17 cellular contexts compared by ENCODE assay signal in the genomic region with DNA sequence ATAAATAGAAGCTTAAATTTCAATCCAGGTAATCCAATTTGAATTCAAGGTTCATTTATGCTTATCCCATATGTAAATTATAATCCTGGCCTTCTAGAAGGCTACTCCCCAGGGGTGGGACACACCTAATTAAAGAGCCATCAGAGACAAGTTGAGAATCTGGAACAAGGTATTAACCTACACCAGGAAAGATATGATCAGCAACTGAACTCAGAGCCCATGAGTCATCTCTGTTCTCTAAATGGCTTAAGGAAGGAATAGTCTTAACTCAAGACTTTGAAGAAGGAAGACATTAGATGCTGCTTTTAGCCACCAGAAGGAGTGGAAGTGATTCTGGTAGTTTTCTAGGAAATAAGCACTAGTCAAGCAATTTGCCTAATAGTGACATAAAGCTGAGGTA.
DNase-seq lines count a peak whose midpoint lies in the region; ATAC-seq and TF ChIP-seq lines count a peak whose summit lies in the region.
"Had no signal": no experiment of that assay in that cellular context is flagged by ENCODE, and none has a peak within 500 bp of the region (broad histone marks: within the 10 kb centered on the region; RNA-seq: fewer than 3 reads in every experiment).

No MANE protein-coding gene starts in this region.

- H3K36me3 ChIP-seq in mammary epithelial cell (ENCODE audit: insufficient read depth, low read length) (peaks cover 4% of the 10 kb centered on the region), psoas muscle (ENCODE audit: insufficient read depth in 1 of 2, low read depth in 1 of 2) (peaks cover 4 to 55% of the 10 kb centered on the region in 2 donors), Caco-2 (ENCODE audit: control insufficient read depth, insufficient read depth, low read length) (peaks cover 1% of the 10 kb centered on the region; the same call in 1 of the 2 replicates), right atrium auricular region (peaks cover 21% of the 10 kb centered on the region)

- no peak overlapping the region for H3K4me2 ChIP-seq in mammary epithelial cell (ENCODE audit: insufficient read depth, low read depth, low read length)
- H3K4me2 ChIP-seq: GM23338, KMS-11 had no signal

- CTCF ChIA-PET in mammary epithelial cell (lab: Charles Lee; ENCODE audit: low non-redundant PET) = no interaction called here
- CTCF ChIA-PET in MCF 10A (lab: Yijun Ruan, JAX) = interaction anchor here (1.3 to 2.1 kb wide), 2 partner anchors 10 to 266 kb away, joined by 3 to 6 read pairs; no protein-coding TSS in a partner anchor
- CTCF ChIA-PET in activated CD4-positive, alpha-beta T cell treated with anti-CD3 and anti-CD28 coated beads for 36 hours (lab: Charles Lee) = interaction anchor here (1.3 kb wide), 1 partner anchor 15 kb away, joined by 3 read pairs; no protein-coding TSS in a partner anchor
- CTCF ChIA-PET in Caco-2 (lab: Charles Lee) = no interaction called here

- H3K27ac ChIP-seq in mammary epithelial cell (ENCODE audit: insufficient read depth, low read depth, low read length) (no peak overlapping the region), foreskin keratinocyte (no peak overlapping the region), psoas muscle (no peak overlapping the region), right atrium auricular region (no peak overlapping the region)
- H3K27ac ChIP-seq: KMS-11 had no signal

- H3K4me1 ChIP-seq in mammary epithelial cell (ENCODE audit: insufficient read depth, low read length) (no peaks in the 10 kb centered on the region), foreskin keratinocyte (no peaks in the 10 kb centered on the region), psoas muscle (no peaks in the 10 kb centered on the region), Caco-2 (no peaks in the 10 kb centered on the region), right atrium auricular region (no peaks in the 10 kb centered on the region)

- H3K27me3 Mint-ChIP-seq in MCF 10A (ENCODE audit: insufficient read depth, unreplicated experiment) (no peaks in the 10 kb centered on the region), Caco-2 (ENCODE audit: insufficient read depth, unreplicated experiment) (no peaks in the 10 kb centered on the region)
- H3K27me3 Mint-ChIP-seq in activated CD4-positive, alpha-beta T cell treated with anti-CD3 and anti-CD28 coated beads for 36 hours = no peaks in the 10 kb centered on the region

- H2AFZ ChIP-seq in mammary epithelial cell (ENCODE audit: low read depth, low read length) = no peak overlapping the region
- H2AFZ ChIP-seq: GM23338 had no signal

- dilution Hi-C loops in mammary epithelial cell (cut with HindIII; ENCODE audit: low sequenced_read_pairs) = no loop called here

- DNase-seq in mammary epithelial cell = peak; percentile 12
- DNase-seq in MCF 10A (ENCODE audit: unreplicated experiment) = no peak
- DNase-seq in SK-N-DZ (ENCODE audit: low spot score) = peak; percentile 22
- DNase-seq in foreskin keratinocyte = no peak
- DNase-seq in activated CD4-positive, alpha-beta T cell treated with anti-CD3 and anti-CD28 coated beads for 36 hours = no peak
- DNase-seq in psoas muscle = no peak
- no peak for DNase-seq in Caco-2
- no peak for DNase-seq in right atrium auricular region (ENCODE audit: low spot score)
- DNase-seq: C1 segment of cervical spinal cord, DMS153, MM.1S, NCI-H1930, NCI-H2171, NCI-H774, SIG-M5 had no signal

- BruUV-seq in mammary epithelial cell (replicated peaks; lab: Mats Ljungman, UMichigan) (no TSS peak), MCF 10A (replicated peaks; lab: Mats Ljungman, UMichigan) (no TSS peak), Caco-2 (replicated peaks; lab: Mats Ljungman, UMichigan) (no TSS peak)

- H3K9me3 ChIP-seq in mammary epithelial cell (replicated peaks; ENCODE audit: insufficient read depth, low read length) = no peaks in the 10 kb centered on the region
- no peaks in the 10 kb centered on the region for H3K9me3 ChIP-seq in psoas muscle
- H3K9me3 ChIP-seq in Caco-2 = no peaks in the 10 kb centered on the region; the same call in 1 of the 2 replicates
- no peaks in the 10 kb centered on the region for H3K9me3 ChIP-seq in right atrium auricular region

- POLR2A ChIA-PET in MCF 10A (lab: Yijun Ruan, JAX) (no interaction called here), Caco-2 (lab: Charles Lee) (no interaction called here)
- POLR2A ChIA-PET in activated CD4-positive, alpha-beta T cell treated with anti-CD3 and anti-CD28 coated beads for 36 hours (lab: Charles Lee) = no interaction called here

- H3K27me3 ChIP-seq in mammary epithelial cell (ENCODE audit: insufficient read depth, low read length) (no peaks in the 10 kb centered on the region), foreskin keratinocyte (no peaks in the 10 kb centered on the region), psoas muscle (ENCODE audit: insufficient read depth in 3 of 3, low read length in 2 of 3) (no peaks in the 10 kb centered on the region), Caco-2 (replicated peaks; ENCODE audit: control insufficient read depth, insufficient read depth, low read length) (no peaks in the 10 kb centered on the region), right atrium auricular region (no peaks in the 10 kb centered on the region)

- ATAC-seq in foreskin keratinocyte = peak; percentile 46
- no peak for ATAC-seq in activated CD4-positive, alpha-beta T cell treated with anti-CD3 and anti-CD28 coated beads for 36 hours
- no peak for ATAC-seq in psoas muscle
- ATAC-seq: GM23338 had no signal

- TF ChIP-seq CTCF in mammary epithelial cell (conservative IDR thresholded peaks at IDR 0.05 in 1 of 2, IDR thresholded peaks at IDR 0.05 in 1 of 2; ENCODE audit: extremely low read depth in 1 of 2, insufficient read depth in 1 of 2, low read depth in 1 of 2, low read length in 2 of 2) = no peak
- no peak for TF ChIP-seq CTCF in MCF 10A (IDR thresholded peaks at IDR 0.05; ENCODE audit: unreplicated experiment)
- no peak for TF ChIP-seq CTCF in foreskin keratinocyte (conservative IDR thresholded peaks at IDR 0.05)
- TF ChIP-seq CTCF in psoas muscle (IDR thresholded peaks at IDR 0.05) = no peak
- no peak for TF ChIP-seq CTCF in Caco-2 (IDR thresholded peaks at IDR 0.05; ENCODE audit: insufficient read depth in 1 of 2, low read depth in 1 of 2, low read length in 1 of 2, severe bottlenecking in 1 of 2, unreplicated experiment in 1 of 2)
- TF ChIP-seq CTCF in right atrium auricular region (IDR thresholded peaks at IDR 0.05) = no peak

- H3K4me3 Mint-ChIP-seq in MCF 10A (ENCODE audit: unreplicated experiment) (no peak overlapping the region), Caco-2 (ENCODE audit: unreplicated experiment) (no peak overlapping the region)
- H3K4me3 Mint-ChIP-seq in activated CD4-positive, alpha-beta T cell treated with anti-CD3 and anti-CD28 coated beads for 36 hours = no peak overlapping the region
- H3K4me3 Mint-ChIP-seq: GM23338 had no signal

- intact Hi-C loops in mammary epithelial cell (cut with micrococcal nuclease) (no loop called here), MCF 10A (cut with micrococcal nuclease) (no loop called here), psoas muscle (cut with DNase I) (no loop called here), Caco-2 (cut with micrococcal nuclease; ENCODE audit: unreplicated experiment) (no loop called here)
- intact Hi-C loops in activated CD4-positive, alpha-beta T cell treated with anti-CD3 and anti-CD28 coated beads for 36 hours (cut with DNase I, micrococcal nuclease) = no loop called here

- in situ Hi-C loops in mammary epithelial cell (cut with MboI; ENCODE audit: low sequenced_read_pairs in 2 of 2) = no loop called here

- peaks cover 28% of the 10 kb centered on the region for H3K36me3 Mint-ChIP-seq in MCF 10A (ENCODE audit: insufficient read depth, unreplicated experiment)
- peaks cover 6% of the 10 kb centered on the region for H3K36me3 Mint-ChIP-seq in activated CD4-positive, alpha-beta T cell treated with anti-CD3 and anti-CD28 coated beads for 36 hours (ENCODE audit: low read depth)
- peaks cover 23% of the 10 kb centered on the region for H3K36me3 Mint-ChIP-seq in Caco-2 (ENCODE audit: insufficient read depth, unreplicated experiment)

- H4K20me1 ChIP-seq in mammary epithelial cell (ENCODE audit: insufficient read depth, low read length) = no peaks in the 10 kb centered on the region

- H3K9ac ChIP-seq in mammary epithelial cell (ENCODE audit: insufficient read depth, low read length) = no peak overlapping the region
- H3K9ac ChIP-seq: KMS-11 had no signal

- no peaks in the 10 kb centered on the region for H3K79me2 ChIP-seq in mammary epithelial cell (ENCODE audit: insufficient read depth, low read length)

- peaks cover 6% of the 10 kb centered on the region for H3K4me1 Mint-ChIP-seq in MCF 10A (ENCODE audit: insufficient read depth, unreplicated experiment)
- no peaks in the 10 kb centered on the region for H3K4me1 Mint-ChIP-seq in activated CD4-positive, alpha-beta T cell treated with anti-CD3 and anti-CD28 coated beads for 36 hours
- H3K4me1 Mint-ChIP-seq in Caco-2 (ENCODE audit: low read depth, unreplicated experiment) = no peaks in the 10 kb centered on the region
- H3K4me1 Mint-ChIP-seq: GM23338 had no signal

- H3K4me3 ChIP-seq in mammary epithelial cell (replicated peaks in 1 of 3; ENCODE audit: insufficient read depth in 1 of 3, low read depth in 2 of 3, low read length in 3 of 3) (no peak overlapping the region), psoas muscle (no peak overlapping the region), Caco-2 (ENCODE audit: low read depth, low read length) (no peak overlapping the region), right atrium auricular region (no peak overlapping the region)
- H3K4me3 ChIP-seq: GM23338 had no signal

- H3K27ac Mint-ChIP-seq in MCF 10A (ENCODE audit: low read depth, unreplicated experiment) (no peak overlapping the region), Caco-2 (ENCODE audit: unreplicated experiment) (no peak overlapping the region)
- H3K27ac Mint-ChIP-seq in activated CD4-positive, alpha-beta T cell treated with anti-CD3 and anti-CD28 coated beads for 36 hours = no peak overlapping the region
- H3K27ac Mint-ChIP-seq: GM23338 had no signal

- H3K9me3 Mint-ChIP-seq in MCF 10A (ENCODE audit: unreplicated experiment) = no peaks in the 10 kb centered on the region
- H3K9me3 Mint-ChIP-seq in activated CD4-positive, alpha-beta T cell treated with anti-CD3 and anti-CD28 coated beads for 36 hours (ENCODE audit: low read depth) = no peaks in the 10 kb centered on the region
- H3K9me3 Mint-ChIP-seq in Caco-2 (ENCODE audit: unreplicated experiment) = no peaks in the 10 kb centered on the region
- H3K9me3 Mint-ChIP-seq: GM23338 had no signal

Comparison
In these comparisons a context has a peak if more than half of its experiments do, and no peak if none do; other contexts are left out.
1. DNase-seq: peak in mammary epithelial cell (single experiment) and SK-N-DZ (single experiment); none in MCF 10A (single experiment), foreskin keratinocyte (0 of 2), activated CD4-positive, alpha-beta T cell treated with anti-CD3 and anti-CD28 coated beads for 36 hours (single experiment), psoas muscle (0 of 2), Caco-2 (0 of 2) and right atrium auricular region (single experiment).
2. CTCF ChIA-PET loops: an anchor here in MCF 10A (1.3 to 2.1 kb wide) and activated CD4-positive, alpha-beta T cell treated with anti-CD3 and anti-CD28 coated beads for 36 hours (1.3 kb wide); none called in mammary epithelial cell and Caco-2.